Comparison of ENCODE assay signal across 1 cellular context in genomic region chr2:227815066-227815465, GRCh38.
TF ChIP-seq lines count a peak whose summit lies in the region.

No MANE protein-coding gene starts in this region.

TF ChIP-seq in GM12878, 131 proteins besides CTCF, POLR2A, EP300 and RAD21:
- TF ChIP-seq NFIC (IDR thresholded peaks at IDR 0.05; ENCODE audit: low read depth, low read length) (0 out of 2 replicates have a peak, but pooled peaks have one; percentile 19), SMAD1 (IDR thresholded peaks at IDR 0.05; ENCODE audit: low read depth, partially characterized antibody) (no peak)
